In genomic region chr1:119808972-119809550, GRCh38 we compare ENCODE assay signal across 8 cellular contexts. TPM values are rescaled to one million over a fixed set of nuclear protein-coding genes. Genes with fewer than 3 reads are reported as not detected.
A peak's percentile ranks its signal among the peaks of the same experiment; 100 is the strongest.
DNase-seq lines count a peak whose midpoint lies in the region; ATAC-seq and TF ChIP-seq lines count a peak whose summit lies in the region.

No MANE protein-coding gene starts in this region.

- no peak overlapping the region for H3K9ac ChIP-seq in SU-DHL-6 (ENCODE audit: low read length)

- POLR2A ChIA-PET in activated naive CD8-positive, alpha-beta T cell treated with anti-CD3 and anti-CD28 coated beads, Interleukin-2, amount 10 ng/mL, durations not matched to agents 7 days and 5 days (lab: Charles Lee) = interaction anchor here (0.9 to 2.1 kb wide), 2 partner anchors 10 to 65 kb away, joined by 5 to 8 read pairs; no protein-coding TSS in a partner anchor

- H2AFZ ChIP-seq in SU-DHL-6 (ENCODE audit: low read depth, low read length, severe bottlenecking) = no peak overlapping the region

- no peaks in the 10 kb centered on the region for H3K9me2 ChIP-seq in SU-DHL-6 (replicated peaks; ENCODE audit: insufficient read depth, low read length)

- peak overlapping the region; percentile 16 for H3K4me3 Mint-ChIP-seq in activated naive CD8-positive, alpha-beta T cell treated with anti-CD3 and anti-CD28 coated beads, Interleukin-2, amount 10 ng/mL, durations not matched to agents 7 days and 5 days

- H3K79me2 ChIP-seq in SU-DHL-6 (ENCODE audit: insufficient read depth, low read length) = no peaks in the 10 kb centered on the region

- H3K27me3 ChIP-seq in SU-DHL-6 (ENCODE audit: low read length) (no peaks in the 10 kb centered on the region), aorta (ENCODE audit: control insufficient read depth in 1 of 2, insufficient read depth in 2 of 2, low read length in 1 of 2) (no peaks in the 10 kb centered on the region)

- peak; percentile 95 for ATAC-seq in activated naive CD8-positive, alpha-beta T cell treated with anti-CD3 and anti-CD28 coated beads, Interleukin-2, amount 10 ng/mL, durations not matched to agents 7 days and 5 days (ENCODE audit: low read depth)
- peak; percentile 74 for ATAC-seq in aorta (ENCODE audit: low FRiP score)

- no peak overlapping the region for H3K4me3 ChIP-seq in HFF-Myc (replicated peaks; ENCODE audit: low read depth, low read length)
- H3K4me3 ChIP-seq in SU-DHL-6 (ENCODE audit: insufficient read depth, low read length, poor library complexity, severe bottlenecking) = no peak overlapping the region
- H3K4me3 ChIP-seq in aorta (ENCODE audit: low read length in 2 of 2) = no peak overlapping the region

- H3F3A ChIP-seq in SU-DHL-6 (ENCODE audit: insufficient read depth) = no peaks in the 10 kb centered on the region

- H3K27ac ChIP-seq in SU-DHL-6 (ENCODE audit: low read depth, low read length) (no peak overlapping the region), aorta (ENCODE audit: low read depth in 1 of 2, low read length in 2 of 2) (no peak overlapping the region)

- WGBS in aorta, 2 donors = 1% methylated on average over 6 of the region's 6 CpGs

- no peak overlapping the region for H3K4me2 ChIP-seq in SU-DHL-6 (ENCODE audit: low read depth, low read length, poor library complexity, severe bottlenecking)

- H3K9me3 Mint-ChIP-seq in activated naive CD8-positive, alpha-beta T cell treated with anti-CD3 and anti-CD28 coated beads, Interleukin-2, amount 10 ng/mL, durations not matched to agents 7 days and 5 days = no peaks in the 10 kb centered on the region

- DNase-seq in ELR (ENCODE audit: low read depth) (peak; percentile 75), HFF-Myc (ENCODE audit: extremely low read depth, low read depth) (peak; percentile 52), NCI-H1436 treated with DMSO at 0.1 percent for 48 hours (lab: John Stamatoyannopoulos, UW) (peak; percentile 23), cardiac septum (ENCODE audit: low spot score) (peak; percentile 84), pulmonary artery endothelial cell (ENCODE audit: low read depth, low spot score) (peak; percentile 27), aorta (peak; percentile 79 to 90)
- peak; percentile 76 for DNase-seq in activated naive CD8-positive, alpha-beta T cell treated with anti-CD3 and anti-CD28 coated beads, Interleukin-2, amount 10 ng/mL, durations not matched to agents 7 days and 5 days

- no peaks in the 10 kb centered on the region for H3K36me3 Mint-ChIP-seq in activated naive CD8-positive, alpha-beta T cell treated with anti-CD3 and anti-CD28 coated beads, Interleukin-2, amount 10 ng/mL, durations not matched to agents 7 days and 5 days

- H3K9me3 ChIP-seq in SU-DHL-6 (ENCODE audit: insufficient read depth, low read length) (no peaks in the 10 kb centered on the region), aorta (ENCODE audit: control insufficient read depth, low read length) (peaks cover under 1% of the 10 kb centered on the region)

- no peaks in the 10 kb centered on the region for H3K4me1 ChIP-seq in aorta (ENCODE audit: control insufficient read depth in 1 of 2, insufficient read depth in 2 of 2, low read length in 2 of 2)

- H3K36me3 ChIP-seq in SU-DHL-6 (ENCODE audit: low read length) (no peaks in the 10 kb centered on the region), aorta (ENCODE audit: control insufficient read depth in 1 of 2, insufficient read depth in 2 of 2, low read length in 1 of 2) (no peaks in the 10 kb centered on the region)

- peak; percentile 97 for TF ChIP-seq CTCF in HFF-Myc (IDR thresholded peaks at IDR 0.05; ENCODE audit: low read depth, low read length, missing control alignments)
- TF ChIP-seq CTCF in SU-DHL-6 (IDR thresholded peaks at IDR 0.05; ENCODE audit: insufficient read depth, low read length, poor library complexity, severe bottlenecking) = peak; percentile 76

- H4K20me1 ChIP-seq in SU-DHL-6 (ENCODE audit: low read depth, low read length) = no peaks in the 10 kb centered on the region

- H3K27ac Mint-ChIP-seq in activated naive CD8-positive, alpha-beta T cell treated with anti-CD3 and anti-CD28 coated beads, Interleukin-2, amount 10 ng/mL, durations not matched to agents 7 days and 5 days = no peak overlapping the region

- peaks cover 50% of the 10 kb centered on the region for H3K27me3 Mint-ChIP-seq in activated naive CD8-positive, alpha-beta T cell treated with anti-CD3 and anti-CD28 coated beads, Interleukin-2, amount 10 ng/mL, durations not matched to agents 7 days and 5 days

- intact Hi-C loops in cardiac septum (cut with DNase I) = loop anchor here (2.0 kb wide), 1 partner anchor 64 kb away; no protein-coding TSS in a partner anchor
- intact Hi-C loops in aorta (cut with DNase I) = no loop called here

- H3K4me1 Mint-ChIP-seq in activated naive CD8-positive, alpha-beta T cell treated with anti-CD3 and anti-CD28 coated beads, Interleukin-2, amount 10 ng/mL, durations not matched to agents 7 days and 5 days = peaks cover 6% of the 10 kb centered on the region

RNA-seq across cellular contexts. Expression of gene REG4, which starts 2.2 kb away (rescaled TPM):
- 10 to 100 TPM in 1 of 2 experiments, 1 to 10 TPM in 1; 9.1 to 10.3 TPM for total RNA-seq in activated naive CD8-positive, alpha-beta T cell treated with anti-CD3 and anti-CD28 coated beads, Interleukin-2, amount 10 ng/mL, durations not matched to agents 7 days and 5 days
- total RNA-seq in cardiac septum (not detected), pulmonary artery endothelial cell (not detected in 2 replicates), aorta (not detected)
- 10 to 100 TPM in 1 of 2 donors, not detected in 1; 20.7 TPM for polyA plus RNA-seq in aorta

RNA-seq across cellular contexts. Expression of gene HMGCS2, which starts 40.4 kb away (rescaled TPM):
- not detected for total RNA-seq in activated naive CD8-positive, alpha-beta T cell treated with anti-CD3 and anti-CD28 coated beads, Interleukin-2, amount 10 ng/mL, durations not matched to agents 7 days and 5 days
- total RNA-seq in cardiac septum (0.38 TPM), pulmonary artery endothelial cell (not detected in 2 replicates), aorta (not detected)
- polyA plus RNA-seq in aorta = 1 to 10 TPM; 1.1 to 9.8 TPM

Comparison
In these comparisons a context has a peak if more than half of its experiments do, and no peak if none do; other contexts are left out.
1. DNase-seq: peak in every context shown above with its lines; median percentile 84 in aorta; 84 in cardiac septum; 76 in activated naive CD8-positive, alpha-beta T cell treated with anti-CD3 and anti-CD28 coated beads, Interleukin-2, amount 10 ng/mL, durations not matched to agents 7 days and 5 days; 75 in ELR; 52 in HFF-Myc; 27 in pulmonary artery endothelial cell; 23 in NCI-H1436 treated with DMSO at 0.1 percent for 48 hours.
2. RNA of gene REG4, which starts 2.2 kb away (total RNA-seq): 9.1 to 10.3 TPM in activated naive CD8-positive, alpha-beta T cell treated with anti-CD3 and anti-CD28 coated beads, Interleukin-2, amount 10 ng/mL, durations not matched to agents 7 days and 5 days; not detected in cardiac septum (single experiment), not detected in pulmonary artery endothelial cell and not detected in aorta; every median in the first group is over 10 times any median in the second.